1 cellular context compared by ENCODE assay signal in the genomic region with DNA sequence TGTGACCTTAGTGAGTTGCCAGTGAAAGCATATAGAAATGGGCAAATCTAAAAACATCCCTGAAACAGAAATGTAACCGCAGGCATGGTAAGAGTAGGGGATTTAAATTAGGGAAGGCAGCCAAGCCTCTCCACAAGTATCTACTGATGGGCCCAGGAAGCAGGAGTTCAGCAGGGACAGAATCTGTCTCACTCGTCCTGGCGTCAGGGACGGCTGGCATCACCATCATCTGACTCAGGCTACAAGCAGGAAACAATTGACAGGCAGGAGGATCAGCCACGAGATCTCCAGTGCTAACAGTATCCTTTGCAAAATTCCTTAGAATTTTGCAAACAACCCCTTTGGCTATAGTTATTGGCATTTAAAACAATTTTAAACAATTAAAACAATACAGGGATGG.
TF ChIP-seq lines count a peak whose summit lies in the region.

No MANE protein-coding gene starts in this region.

TF ChIP-seq in HepG2, 621 proteins besides CTCF, POLR2A, EP300 and RAD21:
- no peak for TF ChIP-seq ZNF710 (CRISPR knock-in tag; IDR thresholded peaks at IDR 0.05; ENCODE audit: borderline replicate concordance)
- no peak for TF ChIP-seq JUNB (CRISPR knock-in tag; IDR thresholded peaks at IDR 0.05; ENCODE audit: borderline replicate concordance)
- TF ChIP-seq HIC2 (CRISPR knock-in tag; IDR thresholded peaks at IDR 0.05; ENCODE audit: low read depth): no peak
- no peak for TF ChIP-seq ZFY (CRISPR knock-in tag; IDR thresholded peaks at IDR 0.05)
TF ChIP-seq in HepG2: peak in this region for 0.
